Comparison of ENCODE assay signal across 28 cellular contexts in the genomic region with DNA sequence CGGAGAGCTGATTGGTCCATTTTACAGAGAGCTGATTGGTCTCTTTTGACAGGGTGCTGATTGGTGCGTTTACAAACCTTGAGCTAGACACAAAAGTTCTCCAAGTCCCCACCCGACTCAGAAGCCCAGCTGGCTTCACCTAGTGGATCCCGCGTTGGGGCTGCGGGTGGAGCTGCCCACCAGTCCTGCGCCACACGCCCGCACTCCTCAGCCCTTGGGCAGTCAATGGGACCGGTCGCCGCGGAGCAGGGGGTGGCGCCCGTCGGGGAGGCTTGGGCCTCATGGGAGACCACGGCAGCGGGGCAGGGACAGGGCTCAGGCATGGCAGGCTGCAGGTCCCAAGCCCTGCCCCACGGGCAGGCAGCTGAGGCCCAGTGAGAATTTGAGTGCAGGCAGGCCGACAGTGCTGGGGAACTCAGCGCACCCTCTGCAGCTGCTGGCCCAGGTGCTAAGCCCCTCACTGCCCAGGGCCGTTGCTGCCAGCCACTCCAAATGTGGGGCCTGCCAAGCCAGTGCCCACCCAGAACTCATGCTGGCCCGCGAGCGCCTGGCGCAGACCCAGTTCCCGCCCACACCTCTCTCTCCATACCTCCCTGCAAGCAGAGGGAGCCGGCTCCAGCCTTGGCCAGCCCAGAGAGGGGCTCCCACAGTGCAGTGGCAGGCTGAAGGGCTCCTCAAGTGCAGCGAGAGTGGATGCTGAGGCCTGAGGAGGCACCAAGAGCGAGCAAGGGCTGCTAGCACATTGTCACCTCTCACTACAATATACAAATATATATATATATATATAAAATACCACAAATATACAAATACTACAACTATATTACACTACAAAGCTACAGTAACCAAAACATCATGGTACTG.
"Had no signal": no experiment of that assay in that cellular context is flagged by ENCODE, and none has a peak within 500 bp of the region (broad histone marks: within the 10 kb centered on the region; RNA-seq: fewer than 3 reads in every experiment).

No MANE protein-coding gene starts in this region.

- H3K36me3 ChIP-seq: brain microvascular endothelial cell had no signal

- H3K4me3 Mint-ChIP-seq: activated CD4-positive, alpha-beta memory T cell treated with anti-CD3 and anti-CD28 coated beads for 36 hours; activated CD4-positive, alpha-beta T cell treated with anti-CD3 and anti-CD28 coated beads for 36 hours; activated CD4-positive, alpha-beta T cell treated with anti-CD3 and anti-CD28 coated beads, Interleukin-2, amount 10 ng/mL, durations not matched to agents 24 days and 14 days; activated CD8-positive, alpha-beta memory T cell treated with anti-CD3 and anti-CD28 coated beads, Interleukin-2, amount 10 ng/mL, durations not matched to agents 7 days and 5 days; activated CD8-positive, alpha-beta T cell treated with anti-CD3 and anti-CD28 coated beads, Interleukin-2, amount 10 ng/mL, durations not matched to agents 7 days and 5 days; activated naive CD8-positive, alpha-beta T cell; activated T-cell treated with anti-CD3 and anti-CD28 coated beads, Interleukin-2, amount 50 U/mL, for 72 hours; central memory CD8-positive, alpha-beta T cell; dendritic cell treated with granulocyte-macrophage colony-stimulating factor and Interleukin-4, amounts not matched to agents 40 ng/mL and 50 ng/mL, for 4 days; endodermal cell had no signal

- H3K4me3 ChIP-seq: coronary artery, dorsolateral prefrontal cortex, esophagus muscularis mucosa, gastroesophageal sphincter had no signal

- H3K4me1 Mint-ChIP-seq: activated CD4-positive, alpha-beta T cell treated with anti-CD3 and anti-CD28 coated beads for 36 hours; activated CD4-positive, alpha-beta T cell treated with anti-CD3 and anti-CD28 coated beads, Interleukin-2, amount 10 ng/mL, durations not matched to agents 24 days and 14 days; activated CD8-positive, alpha-beta memory T cell treated with anti-CD3 and anti-CD28 coated beads, Interleukin-2, amount 10 ng/mL, durations not matched to agents 7 days and 5 days; central memory CD8-positive, alpha-beta T cell; endodermal cell had no signal

- H3K9me3 Mint-ChIP-seq: central memory CD8-positive, alpha-beta T cell had no signal

- H3K27me3 Mint-ChIP-seq: activated CD4-positive, alpha-beta T cell treated with anti-CD3 and anti-CD28 coated beads for 36 hours; activated CD4-positive, alpha-beta T cell treated with anti-CD3 and anti-CD28 coated beads, Interleukin-2, amount 10 ng/mL, durations not matched to agents 24 days and 14 days; activated naive CD8-positive, alpha-beta T cell; dendritic cell treated with granulocyte-macrophage colony-stimulating factor and Interleukin-4, amounts not matched to agents 40 ng/mL and 50 ng/mL, for 4 days had no signal

- ATAC-seq: activated CD4-positive, alpha-beta T cell treated with anti-CD3 and anti-CD28 coated beads for 36 hours; activated CD8-positive, alpha-beta memory T cell treated with anti-CD3 and anti-CD28 coated beads, Interleukin-2, amount 10 ng/mL, durations not matched to agents 7 days and 5 days; activated CD8-positive, alpha-beta T cell treated with anti-CD3 and anti-CD28 coated beads, Interleukin-2, amount 10 ng/mL, durations not matched to agents 7 days and 5 days; activated T-cell treated with anti-CD3 and anti-CD28 coated beads, Interleukin-2, amount 50 U/mL, for 72 hours; gastroesophageal sphincter had no signal

- DNase-seq: activated CD4-positive, alpha-beta memory T cell treated with anti-CD3 and anti-CD28 coated beads for 36 hours; activated CD4-positive, alpha-beta T cell treated with anti-CD3 and anti-CD28 coated beads for 36 hours; activated CD4-positive, alpha-beta T cell treated with anti-CD3 and anti-CD28 coated beads, Interleukin-2, amount 10 ng/mL, durations not matched to agents 24 days and 14 days; activated CD4-positive, CD25-positive, alpha-beta regulatory T cell; activated CD4-positive, CD25-positive, alpha-beta regulatory T cell treated with anti-CD3 and anti-CD28 coated beads, Interleukin-2, amount 50 U/mL, for 72 hours; activated CD8-positive, alpha-beta memory T cell treated with anti-CD3 and anti-CD28 coated beads, Interleukin-2, amount 10 ng/mL, durations not matched to agents 7 days and 5 days; activated CD8-positive, alpha-beta memory T cell treated with anti-CD3 and anti-CD28 coated beads, Interleukin-2, amount 50 U/mL, for 4 hours; activated CD8-positive, alpha-beta T cell treated with anti-CD3 and anti-CD28 coated beads, Interleukin-2, amount 10 ng/mL, durations not matched to agents 7 days and 5 days; activated gamma-delta T cell; activated naive CD4-positive, alpha-beta T cell; activated naive CD4-positive, alpha-beta T cell treated with anti-CD3 and anti-CD28 coated beads, Interleukin-2, amount 50 U/mL, for 16 hours; activated T-cell treated with anti-CD3 and anti-CD28 coated beads, Interleukin-2, amount 50 U/mL, for 1 hour; activated T-cell treated with anti-CD3 and anti-CD28 coated beads, Interleukin-2, amount 50 U/mL, for 72 hours; amniotic stem cell; anterior cingulate cortex; brain microvascular endothelial cell; dorsolateral prefrontal cortex; effector memory CD4-positive, alpha-beta T cell; endodermal cell; erythroblast; foreskin melanocyte; T-helper 2 cell had no signal

- H3K27me3 ChIP-seq: brain microvascular endothelial cell, dorsolateral prefrontal cortex, esophagus muscularis mucosa, gastroesophageal sphincter had no signal

- H3K27ac ChIP-seq: brain microvascular endothelial cell, coronary artery, dorsolateral prefrontal cortex, esophagus muscularis mucosa, gastroesophageal sphincter had no signal
